In the genomic region with DNA sequence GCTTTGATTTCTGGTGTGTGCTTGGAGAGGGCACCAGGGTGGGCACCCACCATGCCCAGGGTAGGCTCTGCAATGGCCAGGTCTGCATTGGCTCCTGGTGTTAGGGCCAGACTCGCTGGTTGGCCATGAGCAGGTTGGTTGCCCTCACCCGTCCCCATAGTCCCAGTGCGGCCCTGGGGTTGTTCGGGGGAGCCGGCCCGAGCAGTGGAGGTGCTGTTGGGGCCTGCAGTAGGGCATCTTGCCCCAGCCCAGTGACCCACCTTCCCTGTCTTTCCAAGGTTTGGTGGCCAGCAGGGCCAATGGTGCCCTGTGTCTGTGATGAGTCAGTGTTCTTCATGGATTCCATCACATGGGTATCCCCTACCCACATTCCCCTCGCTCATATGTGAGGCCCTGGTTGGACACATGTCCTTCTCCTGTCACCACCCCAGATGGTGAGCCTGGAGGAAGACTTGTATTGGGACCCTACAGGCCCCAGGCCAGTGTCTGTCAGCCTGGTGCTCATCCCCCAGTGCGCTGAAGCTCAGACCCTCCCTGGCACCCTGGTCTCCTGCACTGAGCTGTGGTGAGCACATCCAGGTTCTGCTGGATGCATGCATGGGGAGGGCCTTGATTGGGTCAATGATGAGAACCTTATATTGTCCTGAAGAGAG, we compare ENCODE assay signal across 1 cellular context.
TF ChIP-seq lines count a peak whose summit lies in the region.

No MANE protein-coding gene starts in this region.

TF ChIP-seq in WTC11, 78 proteins besides CTCF, POLR2A, EP300 and RAD21 (continued from another document):
- TF ChIP-seq, protein P1, sequence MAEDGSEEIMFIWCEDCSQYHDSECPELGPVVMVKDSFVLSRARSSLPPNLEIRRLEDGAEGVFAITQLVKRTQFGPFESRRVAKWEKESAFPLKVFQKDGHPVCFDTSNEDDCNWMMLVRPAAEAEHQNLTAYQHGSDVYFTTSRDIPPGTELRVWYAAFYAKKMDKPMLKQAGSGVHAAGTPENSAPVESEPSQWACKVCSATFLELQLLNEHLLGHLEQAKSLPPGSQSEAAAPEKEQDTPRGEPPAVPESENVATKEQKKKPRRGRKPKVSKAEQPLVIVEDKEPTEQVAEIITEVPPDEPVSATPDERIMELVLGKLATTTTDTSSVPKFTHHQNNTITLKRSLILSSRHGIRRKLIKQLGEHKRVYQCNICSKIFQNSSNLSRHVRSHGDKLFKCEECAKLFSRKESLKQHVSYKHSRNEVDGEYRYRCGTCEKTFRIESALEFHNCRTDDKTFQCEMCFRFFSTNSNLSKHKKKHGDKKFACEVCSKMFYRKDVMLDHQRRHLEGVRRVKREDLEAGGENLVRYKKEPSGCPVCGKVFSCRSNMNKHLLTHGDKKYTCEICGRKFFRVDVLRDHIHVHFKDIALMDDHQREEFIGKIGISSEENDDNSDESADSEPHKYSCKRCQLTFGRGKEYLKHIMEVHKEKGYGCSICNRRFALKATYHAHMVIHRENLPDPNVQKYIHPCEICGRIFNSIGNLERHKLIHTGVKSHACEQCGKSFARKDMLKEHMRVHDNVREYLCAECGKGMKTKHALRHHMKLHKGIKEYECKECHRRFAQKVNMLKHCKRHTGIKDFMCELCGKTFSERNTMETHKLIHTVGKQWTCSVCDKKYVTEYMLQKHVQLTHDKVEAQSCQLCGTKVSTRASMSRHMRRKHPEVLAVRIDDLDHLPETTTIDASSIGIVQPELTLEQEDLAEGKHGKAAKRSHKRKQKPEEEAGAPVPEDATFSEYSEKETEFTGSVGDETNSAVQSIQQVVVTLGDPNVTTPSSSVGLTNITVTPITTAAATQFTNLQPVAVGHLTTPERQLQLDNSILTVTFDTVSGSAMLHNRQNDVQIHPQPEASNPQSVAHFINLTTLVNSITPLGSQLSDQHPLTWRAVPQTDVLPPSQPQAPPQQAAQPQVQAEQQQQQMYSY (CRISPR knock-in tag; IDR thresholded peaks at IDR 0.05) = no peak
